Comparison of ENCODE assay signal across 8 cellular contexts in genomic region chr2:222690564-222691200, GRCh38. TPM values are rescaled to one million over a fixed set of nuclear protein-coding genes. Genes with fewer than 3 reads are reported as not detected.
DNase-seq lines count a peak whose midpoint lies in the region; ATAC-seq and TF ChIP-seq lines count a peak whose summit lies in the region.

No MANE protein-coding gene starts in this region.

- H3K27ac ChIP-seq in fibroblast of lung (ENCODE audit: insufficient read depth, low read length), result no peak overlapping the region
- H3K27ac ChIP-seq in testis, result no peak overlapping the region

- H3K36me3 ChIP-seq in fibroblast of lung (ENCODE audit: control insufficient read depth, insufficient read depth, low read length) (no peaks in the 10 kb centered on the region), testis (ENCODE audit: low read depth, missing control alignments) (no peaks in the 10 kb centered on the region)

- WGBS in testis, 2 donors, result 21 to 26% methylated on average over 10 of the region's 10 CpGs

- H3K79me2 ChIP-seq in fibroblast of lung (ENCODE audit: control insufficient read depth, insufficient read depth, low read length), result no peaks in the 10 kb centered on the region

- H3K9me3 ChIP-seq in fibroblast of lung (ENCODE audit: control insufficient read depth, insufficient read depth, low read depth, low read length) (no peaks in the 10 kb centered on the region), testis (no peaks in the 10 kb centered on the region)

- H3K4me3 ChIP-seq in fibroblast of lung (replicated peaks in 1 of 4; ENCODE audit: control extremely low read depth in 1 of 4, insufficient read depth in 1 of 4, low read depth in 3 of 4, low read length in 4 of 4) (no peak overlapping the region), testis (peak overlapping the region; percentile 1 to 9)

- DNase-seq in EL, result peak; percentile 76
- peak in 61 of 76 experiments; percentile 1 to 72 (median 45) for DNase-seq in HUDEP-2 (lab: John Stamatoyannopoulos, UW; ENCODE audit: unreplicated experiment in 76 of 76)
- DNase-seq in OCI-M1 (lab: John Stamatoyannopoulos, UW), result peak; percentile 92
- DNase-seq in activated T-cell treated with anti-CD3 and anti-CD28 coated beads for 48 hours (ENCODE audit: low read depth), result peak; percentile 66
- DNase-seq in fibroblast of lung (ENCODE audit: low read depth in 2 of 2), result peak; percentile 64 to 83
- DNase-seq in omental fat pad (ENCODE audit: low spot score), result peak; percentile 38
- DNase-seq in testis, result peak; percentile 87

- no peak overlapping the region for H2AFZ ChIP-seq in fibroblast of lung (ENCODE audit: low read length)

- no peaks in the 10 kb centered on the region for H4K20me1 ChIP-seq in fibroblast of lung (ENCODE audit: control insufficient read depth, extremely low read depth, insufficient read depth, low read length)

- H3K4me1 ChIP-seq in fibroblast of lung (ENCODE audit: control insufficient read depth, extremely low read depth, insufficient read depth, low read length) (peaks cover 2% of the 10 kb centered on the region), testis (no peaks in the 10 kb centered on the region)

- intact Hi-C loops in testis (cut with DNase I; ENCODE audit: low total_unique reads), result no loop called here

- no peaks in the 10 kb centered on the region for H3K27me3 ChIP-seq in fibroblast of lung (ENCODE audit: control insufficient read depth, insufficient read depth, low read length)
- H3K27me3 ChIP-seq in testis, result no peaks in the 10 kb centered on the region

- no peak overlapping the region for H3K9ac ChIP-seq in fibroblast of lung (ENCODE audit: insufficient read depth, low read length)

- TF ChIP-seq POLR2A in testis (IDR thresholded peaks at IDR 0.05), result no peak

- ATAC-seq in GM21576 (IDR thresholded peaks at IDR 0.05; ENCODE audit: unreplicated experiment) (peak; percentile 97), omental fat pad (ENCODE audit: low FRiP score) (peak; percentile 75)

- peak; percentile 99 to 100 for TF ChIP-seq CTCF in fibroblast of lung (conservative IDR thresholded peaks at IDR 0.05 in 1 of 2, IDR thresholded peaks at IDR 0.05 in 1 of 2; ENCODE audit: low read depth in 1 of 2, low read length in 2 of 2)
- peak in 2 of 3 donors; percentile 5 to 42 for TF ChIP-seq CTCF in omental fat pad (IDR thresholded peaks at IDR 0.05)
- TF ChIP-seq CTCF in testis (IDR thresholded peaks at IDR 0.05), result peak; percentile 58 to 88 (median 78)

- no peak overlapping the region for H3K4me2 ChIP-seq in fibroblast of lung (ENCODE audit: extremely low read depth, insufficient read depth, low read length)

RNA-seq across cellular contexts. Expression of gene MOGAT1, which starts 19.2 kb away (rescaled TPM):
- total RNA-seq in fibroblast of lung (not detected in 2 replicates), omental fat pad (1 to 10 TPM in 1 of 4 donors, under 1 TPM in 1, not detected in 2; 0.95 to 2.4 TPM), testis (not detected)
- polyA plus RNA-seq in fibroblast of lung (not detected in 2 replicates), testis (ENCODE audit: insufficient read depth, low read depth, low replicate concordance) (not detected)
- not detected in 2 replicates for polyA plus RNA-seq in fibroblast of lung (2012)
- polyA minus RNA-seq in fibroblast of lung (ENCODE audit: low replicate concordance), result not detected in 2 replicates

RNA-seq across cellular contexts. Expression of gene FARSB, which starts 34.8 kb away (rescaled TPM):
- 9.4 and 9.5 TPM in 2 replicates for total RNA-seq in fibroblast of lung
- polyA plus RNA-seq in fibroblast of lung, result 34.8 and 50.4 TPM in 2 replicates
- polyA plus RNA-seq in fibroblast of lung (2012), result 23.6 and 35.3 TPM in 2 replicates
- polyA minus RNA-seq in fibroblast of lung (ENCODE audit: low replicate concordance), result 4.9 and 9.1 TPM in 2 replicates
- 10 to 100 TPM; 11.8 to 18.4 (median 14.8) TPM for total RNA-seq in omental fat pad
- total RNA-seq in testis, result 10 to 100 TPM; 14.1 to 22.8 TPM
- 35.0 TPM for polyA plus RNA-seq in testis (ENCODE audit: insufficient read depth, low read depth, low replicate concordance)

Comparison
In these comparisons a context has a peak if more than half of its experiments do, and no peak if none do; other contexts are left out.
1. DNase-seq: peak in every context shown above with its lines; median percentile 92 in OCI-M1; 87 in testis; 76 in EL; 74 in fibroblast of lung; 66 in activated T-cell treated with anti-CD3 and anti-CD28 coated beads for 48 hours; 45 in HUDEP-2; 38 in omental fat pad.
2. H3K4me3 ChIP-seq: peak in testis (2 of 2); none in fibroblast of lung (0 of 4).
3. CTCF ChIP-seq: peak in every context shown above with its lines; median percentile 100 in fibroblast of lung; 78 in testis; 24 in omental fat pad.